7 cellular contexts compared by ENCODE assay signal in the genomic region with DNA sequence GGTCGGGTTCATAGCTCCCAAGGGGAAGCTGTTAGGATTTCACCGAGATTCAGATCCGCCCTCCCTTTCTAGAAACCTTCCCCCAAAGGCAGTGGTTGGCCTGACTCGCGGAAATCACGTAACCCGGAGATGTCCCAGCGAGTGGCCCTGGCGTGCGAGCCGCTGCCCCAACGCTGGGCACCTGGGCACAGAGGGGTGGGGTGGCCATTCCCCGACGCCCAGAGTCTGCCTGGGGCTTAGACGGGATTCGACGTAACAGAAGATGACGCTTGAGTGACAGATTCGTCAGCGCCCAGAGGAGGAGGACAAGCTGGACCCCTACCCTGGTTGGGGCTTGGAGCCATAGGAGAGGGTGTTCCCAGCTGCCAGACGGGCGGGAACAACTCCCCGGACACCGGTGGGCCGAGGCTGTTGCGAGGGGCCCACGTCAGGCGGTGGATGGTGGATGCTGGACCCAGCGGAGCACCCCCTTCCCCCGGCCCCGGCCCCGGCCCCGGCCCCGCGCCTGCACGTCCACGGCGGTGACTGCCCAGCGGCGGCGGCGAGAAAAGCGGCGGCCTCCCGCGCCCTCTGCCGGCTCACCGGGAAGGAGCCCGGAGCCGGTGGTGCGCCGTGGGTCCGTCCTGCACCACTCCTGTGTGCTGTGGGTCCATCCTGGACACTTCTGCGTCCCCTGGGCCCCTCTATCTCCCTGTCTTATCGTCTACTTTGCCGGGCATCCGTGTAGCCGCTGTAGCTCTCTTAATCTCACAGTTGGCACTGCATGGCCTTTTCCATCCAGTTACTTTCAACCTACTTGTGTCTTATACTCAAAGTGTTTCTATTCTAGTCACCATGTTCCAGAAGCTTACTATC. TPM values are rescaled to one million over a fixed set of nuclear protein-coding genes. Genes with fewer than 3 reads are reported as not detected.
A peak's percentile ranks its signal among the peaks of the same experiment; 100 is the strongest.
DNase-seq lines count a peak whose midpoint lies in the region; ATAC-seq and TF ChIP-seq lines count a peak whose summit lies in the region.

No MANE protein-coding gene starts in this region.

- DNase-seq in H9 (peak; percentile 78), WERI-Rb-1 (peak; percentile 41), Right ventricle myocardium superior (peak; percentile 58), smooth muscle cell (lab: John Stamatoyannopoulos, UW; ENCODE audit: unreplicated experiment) (peak; percentile 21), DMS114 treated with DMSO at 0.1 percent for 48 hours (lab: John Stamatoyannopoulos, UW; ENCODE audit: unreplicated experiment) (no peak), GF-D8 (lab: John Stamatoyannopoulos, UW) (no peak)

- no peak overlapping the region for H2AFZ ChIP-seq in H9 (ENCODE audit: low read length)
- H2AFZ ChIP-seq in smooth muscle cell (ENCODE audit: low read depth): peak overlapping the region; percentile 36

- no peaks in the 10 kb centered on the region for H3K23me2 ChIP-seq in H9 (ENCODE audit: insufficient read length, low read depth, low read length, poor library complexity, severe bottlenecking)

- no peak overlapping the region for H2BK15ac ChIP-seq in H9 (ENCODE audit: low read depth, low read length)

- H3K36me3 ChIP-seq in WERI-Rb-1: no peaks in the 10 kb centered on the region
- H3K36me3 ChIP-seq in smooth muscle cell (ENCODE audit: low read depth): no peaks in the 10 kb centered on the region

- H3K9me3 Mint-ChIP-seq in H9: peaks cover 3 to 11% of the 10 kb centered on the region in 2 experiments

- H4K5ac ChIP-seq in H9 (ENCODE audit: insufficient read length, low read depth, low read length): no peak overlapping the region

- H3K4me3 ChIP-seq in WERI-Rb-1 (ENCODE audit: low read depth, low read length): no peak overlapping the region
- H3K4me3 ChIP-seq in smooth muscle cell: no peak overlapping the region

- no peak overlapping the region for H3K23ac ChIP-seq in H9 (ENCODE audit: insufficient read length, low read depth, low read length)

- H2BK12ac ChIP-seq in H9 (ENCODE audit: insufficient read length, low read depth, low read length): no peak overlapping the region

- no peak overlapping the region for H4K8ac ChIP-seq in H9 (replicated peaks; ENCODE audit: insufficient read length, low read depth, low read length)

- H2AK5ac ChIP-seq in H9 (ENCODE audit: insufficient read length, low read length): no peak overlapping the region

- no peak overlapping the region for H4K91ac ChIP-seq in H9 (ENCODE audit: insufficient read length, low read depth, low read length)

- no peak overlapping the region for H3K14ac ChIP-seq in H9 (ENCODE audit: insufficient read depth, low read length)

- no peaks in the 10 kb centered on the region; a peak in 1 of 7 replicates for H3K36me3 Mint-ChIP-seq in H9 (ENCODE audit: insufficient read depth in 1 of 3, low read depth in 3 of 3)

- H3K4ac ChIP-seq in H9 (ENCODE audit: low read depth, low read length): no peak overlapping the region

- H3K4me1 Mint-ChIP-seq in H9: peaks cover 0 to 2% of the 10 kb centered on the region in 2 experiments; a peak in 1 of 4 replicates

- H3T11ph ChIP-seq in H9 (ENCODE audit: low read length): no peak overlapping the region

- H2BK20ac ChIP-seq in H9 (ENCODE audit: low read depth, low read length, poor library complexity, severe bottlenecking): no peak overlapping the region

- no peak overlapping the region for H2BK120ac ChIP-seq in H9 (ENCODE audit: low read depth, low read length, poor library complexity, severe bottlenecking)

- no peaks in the 10 kb centered on the region for H3K79me2 ChIP-seq in H9 (ENCODE audit: insufficient read depth, low read length)
- H3K79me2 ChIP-seq in smooth muscle cell (ENCODE audit: low read depth): no peaks in the 10 kb centered on the region

- H3K9ac ChIP-seq in H9 (ENCODE audit: extremely low read depth, insufficient read length, low read length) (no peak overlapping the region), smooth muscle cell (ENCODE audit: low read depth) (no peak overlapping the region)

- no peaks in the 10 kb centered on the region for H3K79me1 ChIP-seq in H9 (ENCODE audit: insufficient read depth, low read depth, low read length, poor library complexity, severe bottlenecking)

- no CpG with 5 or more reads among the region's 58 CpGs for WGBS in H9 (ENCODE audit: extremely low coverage, insufficient read length, low lambda C conversion rate)
- WGBS in smooth muscle cell (ENCODE audit: low lambda C conversion rate): 61% methylated on average over 32 of the region's 58 CpGs

- H3K4me3 Mint-ChIP-seq in H9: peak overlapping the region in 1 of 2 experiments; percentile 39; a peak in 1 of 5 replicates

- no peak overlapping the region for H3K18ac ChIP-seq in H9 (ENCODE audit: insufficient read length, low read depth, low read length)

- intact Hi-C loops in Right ventricle myocardium superior (cut with DNase I): loop anchor here (5.0 to 10.0 kb wide), 2 partner anchors 287 to 470 kb away; no protein-coding TSS in a partner anchor

- H3F3A ChIP-seq in smooth muscle cell (ENCODE audit: low read depth): no peaks in the 10 kb centered on the region

- H3K4me1 ChIP-seq in H9 (ENCODE audit: insufficient read depth, low read length) (no peaks in the 10 kb centered on the region), smooth muscle cell (ENCODE audit: low read depth) (no peaks in the 10 kb centered on the region)

- H3K9me3 ChIP-seq in H9 (ENCODE audit: control insufficient read depth, low read depth, low read length): no peaks in the 10 kb centered on the region
- peaks cover 2% of the 10 kb centered on the region for H3K9me3 ChIP-seq in WERI-Rb-1 (ENCODE audit: severe bottlenecking)
- H3K9me3 ChIP-seq in smooth muscle cell (replicated peaks; ENCODE audit: low read depth): no peaks in the 10 kb centered on the region

- H3K56ac ChIP-seq in H9 (ENCODE audit: insufficient read length, low read depth, low read length): no peak overlapping the region

- H2BK5ac ChIP-seq in H9 (ENCODE audit: insufficient read length, low read length): no peak overlapping the region

- TF ChIP-seq CTCF in H9 (conservative IDR thresholded peaks at IDR 0.05) (peak; percentile 94), WERI-Rb-1 (IDR thresholded peaks at IDR 0.05; ENCODE audit: low read depth, low read length) (peak; percentile 65), smooth muscle cell (IDR thresholded peaks at IDR 0.05; ENCODE audit: borderline replicate concordance, insufficient read depth, poor library complexity, severe bottlenecking) (peak; percentile 62)

- H3K4me2 ChIP-seq in H9 (ENCODE audit: insufficient read depth, insufficient read length, low read length): no peak overlapping the region
- peak overlapping the region; percentile 75 for H3K4me2 ChIP-seq in smooth muscle cell

- peaks cover 8% of the 10 kb centered on the region for H3K27me3 Mint-ChIP-seq in H9 (ENCODE audit: low read depth)

- peak; percentile 78 for ATAC-seq in Right ventricle myocardium superior (ENCODE audit: poor library complexity)
- ATAC-seq in HG02970 (IDR thresholded peaks at IDR 0.05; ENCODE audit: low FRiP score, unreplicated experiment): no peak

- no peaks in the 10 kb centered on the region for H3K27me3 ChIP-seq in H9 (ENCODE audit: insufficient read depth, low read length)
- H3K27me3 ChIP-seq in WERI-Rb-1 (ENCODE audit: insufficient read depth, low read depth, severe bottlenecking): no peaks in the 10 kb centered on the region
- H3K27me3 ChIP-seq in smooth muscle cell (ENCODE audit: low read depth): peaks cover 13% of the 10 kb centered on the region

- H3K27ac ChIP-seq in H9 (ENCODE audit: insufficient read length, low read depth, low read length) (no peak overlapping the region), WERI-Rb-1 (no peak overlapping the region), smooth muscle cell (ENCODE audit: low read depth) (no peak overlapping the region)

- H4K20me1 ChIP-seq in H9 (ENCODE audit: control insufficient read depth, insufficient read depth, insufficient read length): no peaks in the 10 kb centered on the region
- H4K20me1 ChIP-seq in smooth muscle cell (ENCODE audit: low read depth): no peaks in the 10 kb centered on the region

- peak overlapping the region in 1 of 3 experiments; percentile 27; a peak in 1 of 7 replicates for H3K27ac Mint-ChIP-seq in H9

RNA-seq across cellular contexts. Expression of gene KNDC1, which starts 35.4 kb away (rescaled TPM):
- 13.7 and 15.7 TPM in 2 replicates for total RNA-seq in H9 (2021)
- not detected for total RNA-seq in Right ventricle myocardium superior
- 1.8 and 2.3 TPM in 2 replicates for total RNA-seq in smooth muscle cell
- polyA plus RNA-seq in smooth muscle cell: 3.1 and 3.4 TPM in 2 replicates

RNA-seq across cellular contexts. Expression of gene ADGRA1, which starts 36.9 kb away (rescaled TPM):
- total RNA-seq in H9 (2021): 0.11 and 0.13 TPM in 2 replicates
- not detected for total RNA-seq in Right ventricle myocardium superior
- total RNA-seq in smooth muscle cell: not detected in 2 replicates
- not detected in 2 replicates for polyA plus RNA-seq in smooth muscle cell

Comparison
In these comparisons a context has a peak if more than half of its experiments do, and no peak if none do; other contexts are left out.
1. DNase-seq: peak in H9 (single experiment), WERI-Rb-1 (single experiment), Right ventricle myocardium superior (single experiment) and smooth muscle cell (single experiment); none in DMS114 treated with DMSO at 0.1 percent for 48 hours (single experiment) and GF-D8 (single experiment).
2. Peak in every context shown above with its lines, with median percentiles within 50 percentile points of each other: CTCF ChIP-seq.